In the genomic region with DNA sequence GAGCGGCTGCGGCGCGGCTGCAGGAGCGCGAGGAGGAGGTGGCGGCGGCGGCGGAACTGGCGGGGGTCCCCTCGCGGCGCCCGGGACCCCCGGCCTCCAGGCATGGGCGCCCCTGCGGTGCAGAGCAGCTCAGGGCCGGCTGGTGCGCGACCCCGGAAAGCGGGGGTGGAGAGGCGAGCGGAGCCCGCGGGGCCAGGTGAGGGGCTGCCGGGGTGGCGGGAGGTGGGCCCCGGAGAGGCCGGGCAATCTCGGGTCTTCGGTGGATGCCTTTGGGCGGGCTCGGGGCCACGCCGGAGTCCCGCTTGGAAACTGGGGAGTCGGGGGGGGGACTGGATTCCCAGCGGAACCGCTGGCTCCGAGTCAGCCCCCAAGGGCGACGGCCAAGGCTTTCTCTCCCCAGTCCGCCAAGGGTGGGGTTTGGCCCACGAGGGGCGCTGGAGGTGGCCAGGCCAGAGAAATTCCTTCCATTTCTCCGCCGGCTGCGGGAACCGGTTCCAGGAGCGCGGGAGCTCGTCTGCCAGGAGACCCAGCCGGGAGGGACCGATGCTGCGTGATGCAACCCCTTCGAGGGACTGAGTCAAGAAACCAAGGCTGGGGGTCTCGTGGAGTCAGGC, we compare ENCODE assay signal across 8 cellular contexts. TPM values are rescaled to one million over a fixed set of nuclear protein-coding genes. Genes with fewer than 3 reads are reported as not detected.
DNase-seq lines count a peak whose midpoint lies in the region; ATAC-seq and TF ChIP-seq lines count a peak whose summit lies in the region.

No MANE protein-coding gene starts in this region.

- peaks cover 58% of the 10 kb centered on the region for H3K4me1 Mint-ChIP-seq in activated T-cell treated with anti-CD3 and anti-CD28 coated beads, Interleukin-2, amount 50 U/mL, for 4 hours (ENCODE audit: low read depth)
- peaks cover 30% of the 10 kb centered on the region for H3K4me1 Mint-ChIP-seq in T-helper 17 cell

- H3K9ac ChIP-seq in parathyroid adenoma = peak overlapping the region; percentile 84

- no peaks in the 10 kb centered on the region for H3K9me3 ChIP-seq in T-helper 17 cell (ENCODE audit: control insufficient read depth, low read length, poor library complexity, severe bottlenecking)
- no peaks in the 10 kb centered on the region for H3K9me3 ChIP-seq in parathyroid adenoma (ENCODE audit: control insufficient read depth, low read length)

- peak overlapping the region; percentile 74 for H3K27ac ChIP-seq in parathyroid adenoma

- TF ChIP-seq CTCF in fibroblast of villous mesenchyme (IDR thresholded peaks at IDR 0.05; ENCODE audit: insufficient read depth, low read depth, low read length) (no peak), parathyroid adenoma (IDR thresholded peaks at IDR 0.05) (no peak)

- H3K27me3 ChIP-seq in parathyroid adenoma (ENCODE audit: control insufficient read depth, insufficient read depth, low read length) = no peaks in the 10 kb centered on the region

- H3K27ac Mint-ChIP-seq in T-helper 17 cell = no peak overlapping the region

- no peak for ATAC-seq in activated T-cell treated with anti-CD3 and anti-CD28 coated beads, Interleukin-2, amount 50 U/mL, for 4 hours
- ATAC-seq in T-helper 17 cell (no peak), left lobe of liver (no peak), GM21360 (IDR thresholded peaks at IDR 0.05; ENCODE audit: unreplicated experiment) (no peak)

- peaks cover 3% of the 10 kb centered on the region for H3K36me3 Mint-ChIP-seq in activated T-cell treated with anti-CD3 and anti-CD28 coated beads, Interleukin-2, amount 50 U/mL, for 4 hours (ENCODE audit: insufficient read depth)
- H3K36me3 Mint-ChIP-seq in T-helper 17 cell (ENCODE audit: low read depth) = no peaks in the 10 kb centered on the region

- H3K4me2 ChIP-seq in parathyroid adenoma (ENCODE audit: low read length) = peak overlapping the region; percentile 85

- no peaks in the 10 kb centered on the region for H3K27me3 Mint-ChIP-seq in activated T-cell treated with anti-CD3 and anti-CD28 coated beads, Interleukin-2, amount 50 U/mL, for 4 hours (ENCODE audit: low read depth)
- H3K27me3 Mint-ChIP-seq in T-helper 17 cell = no peaks in the 10 kb centered on the region

- H3K4me1 ChIP-seq in parathyroid adenoma = peaks cover 24% of the 10 kb centered on the region

- peaks cover 2% of the 10 kb centered on the region for H3K79me2 ChIP-seq in parathyroid adenoma

- peak overlapping the region; percentile 70 for H3K4me3 ChIP-seq in fibroblast of villous mesenchyme (ENCODE audit: low read depth, low read length)
- H3K4me3 ChIP-seq in parathyroid adenoma (ENCODE audit: low read depth, low read length) = peak overlapping the region; percentile 52

- no peaks in the 10 kb centered on the region for H3K36me3 ChIP-seq in parathyroid adenoma (ENCODE audit: control insufficient read depth, insufficient read depth, low read length)

- H3K9me3 Mint-ChIP-seq in activated T-cell treated with anti-CD3 and anti-CD28 coated beads, Interleukin-2, amount 50 U/mL, for 4 hours = no peaks in the 10 kb centered on the region

- H3K4me3 Mint-ChIP-seq in activated T-cell treated with anti-CD3 and anti-CD28 coated beads, Interleukin-2, amount 50 U/mL, for 4 hours = peak overlapping the region; percentile 78
- peak overlapping the region; percentile 58 for H3K4me3 Mint-ChIP-seq in T-helper 17 cell

- H2AFZ ChIP-seq in parathyroid adenoma = peak overlapping the region; percentile 82

- no peak for DNase-seq in activated T-cell treated with anti-CD3 and anti-CD28 coated beads, Interleukin-2, amount 50 U/mL, for 4 hours
- DNase-seq in activated T-cell treated with anti-CD3 and anti-CD28 coated beads for 4 hours (no peak), T-helper 17 cell (no peak), fibroblast of villous mesenchyme (ENCODE audit: low read depth) (peak; percentile 67), left lobe of liver (ENCODE audit: low spot score) (no peak), DMS79 (lab: John Stamatoyannopoulos, UW) (no peak)

RNA-seq across cellular contexts. Expression of a gene that starts 13.9 kb away (rescaled TPM):
- 10 to 100 TPM; 26.0 to 34.5 (median 31.3) TPM for total RNA-seq in activated T-cell treated with anti-CD3 and anti-CD28 coated beads, Interleukin-2, amount 50 U/mL, for 4 hours
- total RNA-seq in T-helper 17 cell = 100 to 1,000 TPM in 1 of 2 donors, 10 to 100 TPM in 1; 79.2 to 133 TPM
- total RNA-seq in fibroblast of villous mesenchyme = 2.2 and 2.9 TPM in 2 replicates
- total RNA-seq in left lobe of liver = 5.4 TPM

RNA-seq across cellular contexts. Expression of a gene that starts 30.6 kb away (rescaled TPM):
- total RNA-seq in activated T-cell treated with anti-CD3 and anti-CD28 coated beads, Interleukin-2, amount 50 U/mL, for 4 hours = 10 to 100 TPM; 13.5 to 16.5 (median 15.3) TPM
- total RNA-seq in T-helper 17 cell (100 to 1,000 TPM; 491 to 562 TPM), fibroblast of villous mesenchyme (2.2 and 7.7 TPM in 2 replicates), left lobe of liver (5.5 TPM)

RNA-seq across cellular contexts. Expression of a gene that starts 32.4 kb away (rescaled TPM):
- total RNA-seq in activated T-cell treated with anti-CD3 and anti-CD28 coated beads, Interleukin-2, amount 50 U/mL, for 4 hours = 10 to 100 TPM; 59.6 to 69.7 (median 62.0) TPM
- total RNA-seq in T-helper 17 cell = 10 to 100 TPM; 22.0 to 30.2 TPM
- 70.0 and 71.8 TPM in 2 replicates for total RNA-seq in fibroblast of villous mesenchyme
- total RNA-seq in left lobe of liver = 18.0 TPM

RNA-seq across cellular contexts. Expression of a gene that starts 42.1 kb away (rescaled TPM):
- total RNA-seq in activated T-cell treated with anti-CD3 and anti-CD28 coated beads, Interleukin-2, amount 50 U/mL, for 4 hours = not detected
- total RNA-seq in T-helper 17 cell (not detected), fibroblast of villous mesenchyme (0.32 and 0.43 TPM in 2 replicates), left lobe of liver (not detected)

Comparison
In these comparisons a context has a peak if more than half of its experiments do, and no peak if none do; other contexts are left out.
1. RNA of a gene that starts 30.6 kb away (total RNA-seq): 491 to 562 TPM in T-helper 17 cell; 13.5 to 16.5 TPM in activated T-cell treated with anti-CD3 and anti-CD28 coated beads, Interleukin-2, amount 50 U/mL, for 4 hours, 5.5 TPM in left lobe of liver (single experiment) and 2.2 to 7.7 TPM in fibroblast of villous mesenchyme; every median in the first group is over 10 times any median in the second.